In the genomic region with DNA sequence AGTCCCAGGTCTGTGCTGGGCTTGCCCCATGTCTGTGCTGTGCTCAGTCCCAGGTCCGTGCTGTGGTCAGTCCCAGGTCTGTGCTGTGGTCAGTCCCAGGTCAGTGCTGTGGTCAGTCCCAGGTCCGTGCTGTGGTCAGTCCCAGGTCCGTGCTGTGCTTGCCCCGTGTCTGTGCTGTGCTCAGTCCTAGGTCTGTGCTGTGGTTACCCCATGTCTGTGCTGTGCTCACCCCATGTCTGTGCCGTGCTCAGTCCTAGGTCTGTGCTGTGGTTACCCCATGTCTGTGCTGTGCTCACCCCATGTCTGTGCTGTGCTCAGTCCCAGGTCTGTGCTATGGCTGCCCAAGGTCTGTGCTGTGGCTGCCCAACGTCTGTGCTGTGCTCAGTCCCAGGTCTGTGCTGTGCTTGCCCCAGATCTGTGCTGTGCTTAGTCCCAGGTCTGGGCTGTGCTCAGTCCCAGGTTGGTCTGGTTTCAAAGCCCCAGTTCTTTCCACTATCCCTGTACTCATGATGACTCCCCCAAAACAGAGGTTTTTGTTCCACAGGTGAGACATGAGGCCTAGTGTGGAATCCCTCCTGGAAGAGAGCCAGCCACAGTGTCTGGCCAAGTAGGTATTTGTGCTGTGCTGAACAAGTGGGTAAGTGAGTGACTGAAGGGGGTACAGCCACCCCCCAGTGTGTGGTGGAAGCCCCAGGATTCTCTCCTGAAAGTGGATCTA, we compare ENCODE assay signal across 8 cellular contexts. TPM values are rescaled to one million over a fixed set of nuclear protein-coding genes. Genes with fewer than 3 reads are reported as not detected.
DNase-seq lines count a peak whose midpoint lies in the region; ATAC-seq and TF ChIP-seq lines count a peak whose summit lies in the region.

No MANE protein-coding gene starts in this region.

- no peaks in the 10 kb centered on the region for H3K27me3 Mint-ChIP-seq in activated naive CD4-positive, alpha-beta T cell treated with anti-CD3 and anti-CD28 coated beads, Interleukin-2, amount 50 U/mL, for 24 hours
- peaks cover 6% of the 10 kb centered on the region for H3K27me3 Mint-ChIP-seq in activated naive CD4-positive, alpha-beta T cell treated with anti-CD3 and anti-CD28 coated beads, Interleukin-2, amount 10 ng/mL, durations not matched to agents 7 days and 5 days
- peaks cover 0 to 4% (median 0%) of the 10 kb centered on the region in 3 donors for H3K27me3 Mint-ChIP-seq in naive B cell

- H3K27me3 ChIP-seq in upper lobe of left lung (no peaks in the 10 kb centered on the region), MG63 (no peaks in the 10 kb centered on the region)

- no peaks in the 10 kb centered on the region for H3K9me3 ChIP-seq in upper lobe of left lung
- no peaks in the 10 kb centered on the region for H3K9me3 ChIP-seq in MG63

- H3K4me1 Mint-ChIP-seq in activated naive CD4-positive, alpha-beta T cell treated with anti-CD3 and anti-CD28 coated beads, Interleukin-2, amount 50 U/mL, for 24 hours = no peaks in the 10 kb centered on the region
- H3K4me1 Mint-ChIP-seq in activated naive CD4-positive, alpha-beta T cell treated with anti-CD3 and anti-CD28 coated beads, Interleukin-2, amount 10 ng/mL, durations not matched to agents 7 days and 5 days = peaks cover 18% of the 10 kb centered on the region
- peaks cover 23 to 60% (median 30%) of the 10 kb centered on the region in 3 donors for H3K4me1 Mint-ChIP-seq in naive B cell

- no peak for TF ChIP-seq EP300 in upper lobe of left lung (IDR thresholded peaks at IDR 0.05)

- H3K36me3 ChIP-seq in upper lobe of left lung (no peaks in the 10 kb centered on the region), MG63 (no peaks in the 10 kb centered on the region)

- whole genome bisulfite sequencing in upper lobe of left lung, 2 donors = 63% methylated on average over 6 of the region's 6 CpGs; no CpG with 5 or more reads in 1 of the 2 donors

- in situ Hi-C loops in G401 (cut with HindIII; ENCODE audit: low sequenced_read_pairs) = no loop called here

- no peak for TF ChIP-seq CTCF in upper lobe of left lung (IDR thresholded peaks at IDR 0.05)

- H3K36me3 Mint-ChIP-seq in activated naive CD4-positive, alpha-beta T cell treated with anti-CD3 and anti-CD28 coated beads, Interleukin-2, amount 50 U/mL, for 24 hours = no peaks in the 10 kb centered on the region
- no peaks in the 10 kb centered on the region for H3K36me3 Mint-ChIP-seq in activated naive CD4-positive, alpha-beta T cell treated with anti-CD3 and anti-CD28 coated beads, Interleukin-2, amount 10 ng/mL, durations not matched to agents 7 days and 5 days
- no peaks in the 10 kb centered on the region for H3K36me3 Mint-ChIP-seq in naive B cell

- no peak overlapping the region for H3K4me3 ChIP-seq in upper lobe of left lung
- H3K4me3 ChIP-seq in MG63 = no peak overlapping the region

- no peak for DNase-seq in activated naive CD4-positive, alpha-beta T cell treated with anti-CD3 and anti-CD28 coated beads, Interleukin-2, amount 10 ng/mL, durations not matched to agents 7 days and 5 days
- DNase-seq in naive B cell = no peak
- DNase-seq in upper lobe of left lung = no peak
- no peak for DNase-seq in activated gamma-delta T cell (lab: John Stamatoyannopoulos, UW)
- DNase-seq in G401 (ENCODE audit: low spot score) = no peak
- no peak for DNase-seq in MG63

- H3K27ac ChIP-seq in cingulate gyrus (ENCODE audit: low read depth, low read length) (peak overlapping the region; percentile 57), upper lobe of left lung (peak overlapping the region; percentile 80 to 85 (median 82))

- H3K4me3 Mint-ChIP-seq in activated naive CD4-positive, alpha-beta T cell treated with anti-CD3 and anti-CD28 coated beads, Interleukin-2, amount 50 U/mL, for 24 hours = no peak overlapping the region
- no peak overlapping the region for H3K4me3 Mint-ChIP-seq in activated naive CD4-positive, alpha-beta T cell treated with anti-CD3 and anti-CD28 coated beads, Interleukin-2, amount 10 ng/mL, durations not matched to agents 7 days and 5 days
- H3K4me3 Mint-ChIP-seq in naive B cell = peak overlapping the region in 1 of 8 donors; percentile 23

- CTCF ChIA-PET in activated naive CD4-positive, alpha-beta T cell treated with anti-CD3 and anti-CD28 coated beads, Interleukin-2, amount 10 ng/mL, durations not matched to agents 7 days and 5 days (lab: Charles Lee) = interaction anchor here (7.6 kb wide), 1 partner anchor 244 kb away, joined by 128 read pairs; no protein-coding TSS in a partner anchor

- no peaks in the 10 kb centered on the region for H3K9me3 Mint-ChIP-seq in activated naive CD4-positive, alpha-beta T cell treated with anti-CD3 and anti-CD28 coated beads, Interleukin-2, amount 50 U/mL, for 24 hours
- no peaks in the 10 kb centered on the region for H3K9me3 Mint-ChIP-seq in activated naive CD4-positive, alpha-beta T cell treated with anti-CD3 and anti-CD28 coated beads, Interleukin-2, amount 10 ng/mL, durations not matched to agents 7 days and 5 days
- no peaks in the 10 kb centered on the region for H3K9me3 Mint-ChIP-seq in naive B cell

- peak overlapping the region; percentile 15 for H3K27ac Mint-ChIP-seq in activated naive CD4-positive, alpha-beta T cell treated with anti-CD3 and anti-CD28 coated beads, Interleukin-2, amount 50 U/mL, for 24 hours
- H3K27ac Mint-ChIP-seq in activated naive CD4-positive, alpha-beta T cell treated with anti-CD3 and anti-CD28 coated beads, Interleukin-2, amount 10 ng/mL, durations not matched to agents 7 days and 5 days = no peak overlapping the region
- H3K27ac Mint-ChIP-seq in naive B cell = peak overlapping the region in 5 of 6 donors; percentile 7 to 67 (median 51)

- no peak for TF ChIP-seq POLR2A in upper lobe of left lung (IDR thresholded peaks at IDR 0.05)

- peaks cover 57 to 66% (median 63%) of the 10 kb centered on the region in 4 donors for H3K4me1 ChIP-seq in upper lobe of left lung

- no peak for ATAC-seq in naive B cell (ENCODE audit: low read depth in 2 of 2)
- ATAC-seq in upper lobe of left lung (ENCODE audit: low FRiP score in 2 of 2) = peak in 1 of 2 donors; percentile 15

RNA-seq across cellular contexts. Expression of a gene that starts 34.8 kb away (rescaled TPM):
- polyA plus RNA-seq in naive B cell (ENCODE audit: low read depth in 6 of 6) = 1 to 10 TPM in 2 of 6 donors, under 1 TPM in 4; 0.57 to 1.0 (median 0.78) TPM
- 10 to 100 TPM in 1 of 6 donors, 1 to 10 TPM in 5; 2.4 to 16.3 (median 7.5) TPM for total RNA-seq in upper lobe of left lung
- 3.9 and 4.1 TPM in 2 replicates for total RNA-seq in G401 (2014; rRNA removed; shearing (Covaris generic))
- not detected in 2 replicates for total RNA-seq in MG63 (2014; rRNA removed; shearing (Covaris generic); ENCODE audit: low replicate concordance)
